In genomic region chr7:85830982-85831381, GRCh38 we compare ENCODE assay signal across 33 cellular contexts.
"Had no signal": no experiment of that assay in that cellular context is flagged by ENCODE, and none has a peak within 500 bp of the region (broad histone marks: within the 10 kb centered on the region; RNA-seq: fewer than 3 reads in every experiment).

No MANE protein-coding gene starts in this region.

- ATAC-seq: activated CD8-positive, alpha-beta T cell treated with anti-CD3 and anti-CD28 coated beads, Interleukin-2, amount 10 ng/mL, durations not matched to agents 7 days and 5 days; PC-3; Right ventricle myocardium inferior; SK-N-SH treated with all-trans-retinoic acid at 6 μM for 48 hours had no signal

- H3K27me3 ChIP-seq: ascending aorta, cardiac muscle cell, Peyer's patch had no signal

- H3K9me3 ChIP-seq: ascending aorta, Peyer's patch had no signal

- H3K36me3 ChIP-seq: ascending aorta, cardiac muscle cell, Peyer's patch had no signal

- H3K4me3 ChIP-seq: ascending aorta, cardiac muscle cell, Peyer's patch had no signal

- H3K9ac ChIP-seq: KMS-11 had no signal

- H3K4me2 ChIP-seq: KMS-11 had no signal

- H3K27ac ChIP-seq: ascending aorta, cardiac muscle cell, KMS-11, Peyer's patch, RWPE1 had no signal

- DNase-seq: activated CD4-positive, alpha-beta T cell treated with anti-CD3 and anti-CD28 coated beads, Interleukin-2, amount 10 ng/mL, durations not matched to agents 24 days and 14 days; activated CD4-positive, alpha-beta T cell treated with anti-CD3 and anti-CD28 coated beads, Interleukin-2, amount 50 U/mL, for 48 hours; activated CD8-positive, alpha-beta T cell treated with anti-CD3 and anti-CD28 coated beads, Interleukin-2, amount 10 ng/mL, durations not matched to agents 7 days and 5 days; activated gamma-delta T cell; activated naive CD4-positive, alpha-beta T cell treated with Interleukin-2 at 50 U/mL for 16 hours; activated naive CD8-positive, alpha-beta T cell treated with anti-CD3 and anti-CD28 coated beads, Interleukin-2, amount 10 ng/mL, durations not matched to agents 7 days and 5 days; activated T-cell treated with anti-CD3 and anti-CD28 coated beads, Interleukin-2, amount 50 U/mL, for 24 hours; amygdala; MM.1S; MV-4-11; NCI-H1092; NCI-H1436 treated with DMSO at 0.1 percent for 48 hours; NCI-H1694 treated with DMSO at 0.1 percent for 48 hours; NCI-H2029; NCI-H2107; NCI-H2171; NCI-H510A; NCI-H526; NCI-H748 treated with DMSO at 0.1 percent for 48 hours; NK-92 treated with Interleukin-12 subunit alpha and Interleukin-12 subunit beta, amount 100 ng/mL, for 24 hours; PC-3; Peyer's patch; SIG-M5; SW 1271; T-helper 1 cell; T-helper 2 cell; T-helper 9 cell had no signal

- H3K4me1 ChIP-seq: ascending aorta, Peyer's patch had no signal
